ENCODE assay signal across 36 cellular contexts in genomic region chr20:52918311-52918710, GRCh38.
"Had no signal": no experiment of that assay in that cellular context is flagged by ENCODE, and none has a peak within 500 bp of the region (broad histone marks: within the 10 kb centered on the region; RNA-seq: fewer than 3 reads in every experiment).

No MANE protein-coding gene starts in this region.

- H3K27ac Mint-ChIP-seq: activated CD4-positive, alpha-beta memory T cell treated with anti-CD3 and anti-CD28 coated beads for 36 hours; activated CD4-positive, alpha-beta T cell treated with anti-CD3 and anti-CD28 coated beads for 36 hours; activated CD4-positive, alpha-beta T cell treated with anti-CD3 and anti-CD28 coated beads, Interleukin-2, amount 10 ng/mL, durations not matched to agents 7 days and 5 days; activated CD8-positive, alpha-beta T cell treated with anti-CD3 and anti-CD28 coated beads for 36 hours; activated naive CD4-positive, alpha-beta T cell treated with anti-CD3 and anti-CD28 coated beads for 36 hours; activated naive CD4-positive, alpha-beta T cell treated with anti-CD3 and anti-CD28 coated beads, Interleukin-2, amount 50 U/mL, for 72 hours; activated naive CD8-positive, alpha-beta T cell treated with anti-CD3 and anti-CD28 coated beads for 36 hours; activated T-cell treated with anti-CD3 and anti-CD28 coated beads, Interleukin-2, amount 50 U/mL, for 72 hours; activated T-helper 1 cell treated with anti-CD3 and anti-CD28 coated beads, Interleukin-12 subunit alpha, Interleukin-12 subunit beta, Interleukin-2, Interleukin-4 antibody, amounts not matched to agents 30 ng/mL and 10 ng/mL and 1 ng/mL, durations not matched to agents 14 hours and 24 hours and 36 hours; activated T-helper 17 cell treated with anti-CD3 and anti-CD28 coated beads, Interleukin-2, amount 50 U/mL, for 72 hours; brain; T-helper 1 cell treated with Interleukin-12 subunit alpha and Interleukin-12 subunit beta and Interleukin-4 antibody, amounts not matched to agents 30 μg/mL and 1 μg/mL, for 36 hours; T-helper 2 cell treated with Interferon-gamma antibody and Interleukin-4, amounts not matched to agents 5 μg/mL and 100 μg/mL, for 36 hours; WTC11 had no signal

- DNase-seq: activated CD4-positive, alpha-beta memory T cell treated with anti-CD3 and anti-CD28 coated beads for 36 hours; activated CD4-positive, alpha-beta T cell treated with anti-CD3 and anti-CD28 coated beads for 1 hour; activated CD4-positive, alpha-beta T cell treated with anti-CD3 and anti-CD28 coated beads for 36 hours; activated CD4-positive, alpha-beta T cell treated with anti-CD3 and anti-CD28 coated beads for 48 hours; activated CD4-positive, alpha-beta T cell treated with anti-CD3 and anti-CD28 coated beads, Interleukin-2, amount 10 ng/mL, durations not matched to agents 7 days and 5 days; activated CD4-positive, alpha-beta T cell treated with anti-CD3 and anti-CD28 coated beads, Interleukin-2, amount 50 U/mL, for 4 hours; activated CD4-positive, CD25-positive, alpha-beta regulatory T cell; activated CD8-positive, alpha-beta memory T cell treated with anti-CD3 and anti-CD28 coated beads, Interleukin-2, amount 50 U/mL, for 4 hours; activated CD8-positive, alpha-beta T cell treated with anti-CD3 and anti-CD28 coated beads for 36 hours; activated effector memory CD4-positive, alpha-beta T cell treated with anti-CD3 and anti-CD28 coated beads, Interleukin-2, amount 50 U/mL, for 16 hours; activated gamma-delta T cell treated with Interleukin-2 at 50 U/mL for 16 hours; activated naive CD4-positive, alpha-beta T cell; activated naive CD4-positive, alpha-beta T cell treated with anti-CD3 and anti-CD28 coated beads for 36 hours; activated naive CD4-positive, alpha-beta T cell treated with anti-CD3 and anti-CD28 coated beads, Interleukin-2, amount 50 U/mL, for 16 hours; activated naive CD8-positive, alpha-beta T cell treated with anti-CD3 and anti-CD28 coated beads for 36 hours; activated T-cell treated with anti-CD3 and anti-CD28 coated beads for 4 hours; activated T-cell treated with anti-CD3 and anti-CD28 coated beads, Interleukin-2, amount 50 U/mL, for 1 hour; activated T-cell treated with anti-CD3 and anti-CD28 coated beads, Interleukin-2, amount 50 U/mL, for 4 hours; activated T-cell treated with anti-CD3 and anti-CD28 coated beads, Interleukin-2, amount 50 U/mL, for 72 hours; adrenal gland; amniotic stem cell; aorta; central memory CD4-positive, alpha-beta T cell; T-helper 1 cell; T-helper 2 cell; T-helper 9 cell; WERI-Rb-1 had no signal

- H3K4me3 ChIP-seq: adrenal gland had no signal

- H3K9me3 Mint-ChIP-seq: activated T-helper 17 cell treated with anti-CD3 and anti-CD28 coated beads, Interleukin-2, amount 50 U/mL, for 72 hours had no signal

- H3K27me3 ChIP-seq: adrenal gland had no signal

- FAIRE-seq: TTC549 had no signal

- H3K4me1 ChIP-seq: adrenal gland had no signal

- H3K4me3 Mint-ChIP-seq: activated CD4-positive, alpha-beta memory T cell treated with anti-CD3 and anti-CD28 coated beads for 36 hours; activated CD4-positive, alpha-beta T cell treated with anti-CD3 and anti-CD28 coated beads for 36 hours; activated CD4-positive, alpha-beta T cell treated with anti-CD3 and anti-CD28 coated beads, Interleukin-2, amount 10 ng/mL, durations not matched to agents 7 days and 5 days; activated CD8-positive, alpha-beta T cell treated with anti-CD3 and anti-CD28 coated beads for 36 hours; activated naive CD4-positive, alpha-beta T cell treated with anti-CD3 and anti-CD28 coated beads for 36 hours; activated naive CD8-positive, alpha-beta T cell treated with anti-CD3 and anti-CD28 coated beads for 36 hours; activated T-cell treated with anti-CD3 and anti-CD28 coated beads, Interleukin-2, amount 50 U/mL, for 4 hours; activated T-cell treated with anti-CD3 and anti-CD28 coated beads, Interleukin-2, amount 50 U/mL, for 72 hours; activated T-helper 1 cell treated with anti-CD3 and anti-CD28 coated beads, Interleukin-12 subunit alpha, Interleukin-12 subunit beta, Interleukin-2, Interleukin-4 antibody, amounts not matched to agents 30 ng/mL and 10 ng/mL and 1 ng/mL, durations not matched to agents 14 hours and 24 hours and 36 hours; activated T-helper 17 cell treated with anti-CD3 and anti-CD28 coated beads, Interleukin-2, amount 50 U/mL, for 72 hours; brain; T-helper 1 cell treated with Interleukin-12 subunit alpha and Interleukin-12 subunit beta and Interleukin-4 antibody, amounts not matched to agents 30 μg/mL and 1 μg/mL, for 36 hours; T-helper 2 cell treated with Interferon-gamma antibody and Interleukin-4, amounts not matched to agents 5 μg/mL and 100 μg/mL, for 36 hours; WTC11 had no signal

- H3K27ac ChIP-seq: adrenal gland, WERI-Rb-1 had no signal

- H3K4me1 Mint-ChIP-seq: activated CD4-positive, alpha-beta T cell treated with anti-CD3 and anti-CD28 coated beads, Interleukin-2, amount 10 ng/mL, durations not matched to agents 7 days and 5 days had no signal

- ATAC-seq: activated CD4-positive, alpha-beta T cell treated with anti-CD3 and anti-CD28 coated beads for 36 hours; activated CD4-positive, CD25-positive, alpha-beta regulatory T cell treated with anti-CD3 and anti-CD28 coated beads, Interleukin-2, amount 50 U/mL, for 24 hours; activated CD8-positive, alpha-beta T cell treated with anti-CD3 and anti-CD28 coated beads for 36 hours; activated naive CD4-positive, alpha-beta T cell treated with anti-CD3 and anti-CD28 coated beads, Interleukin-2, amount 50 U/mL, for 72 hours; activated T-cell treated with anti-CD3 and anti-CD28 coated beads, Interleukin-2, amount 50 U/mL, for 4 hours; activated T-cell treated with anti-CD3 and anti-CD28 coated beads, Interleukin-2, amount 50 U/mL, for 72 hours; activated T-helper 17 cell treated with anti-CD3 and anti-CD28 coated beads, Interleukin-2, amount 50 U/mL, for 72 hours; WTC11 had no signal

- H3K36me3 ChIP-seq: adrenal gland, WERI-Rb-1 had no signal

- H3K27me3 Mint-ChIP-seq: activated CD4-positive, alpha-beta T cell treated with anti-CD3 and anti-CD28 coated beads, Interleukin-2, amount 10 ng/mL, durations not matched to agents 7 days and 5 days had no signal

- H3K36me3 Mint-ChIP-seq: activated naive CD8-positive, alpha-beta T cell treated with anti-CD3 and anti-CD28 coated beads for 36 hours; brain; WTC11 had no signal
